ENCODE assay signal across 10 cellular contexts in the genomic region with DNA sequence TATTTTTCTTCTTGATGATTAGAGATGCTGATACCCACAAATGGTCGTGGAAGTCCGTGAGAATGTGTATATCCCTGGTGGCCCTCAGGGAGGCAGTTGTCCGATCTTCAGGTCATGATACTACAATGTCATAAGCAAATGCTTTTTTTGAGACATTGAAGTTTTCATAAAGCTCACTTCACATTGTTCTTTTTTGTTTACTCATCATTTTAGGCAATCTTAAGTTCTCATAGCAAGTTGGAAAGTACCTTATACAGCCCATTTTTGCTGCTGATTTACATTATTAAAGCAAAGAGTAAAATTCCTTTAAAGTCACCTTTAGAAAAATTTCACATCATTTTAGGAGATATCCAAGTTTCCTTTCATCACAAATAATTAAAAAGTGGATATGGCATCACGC.
"Had no signal": no experiment of that assay in that cellular context is flagged by ENCODE, and none has a peak within 500 bp of the region (broad histone marks: within the 10 kb centered on the region; RNA-seq: fewer than 3 reads in every experiment).

No MANE protein-coding gene starts in this region.

- H2AFZ ChIP-seq: GM23248 had no signal

- ATAC-seq: HCT116 had no signal

- H3K4me2 ChIP-seq: KMS-11 had no signal

- DNase-seq: GM23248, GOT3, H7, HFFc6, Karpas-422, KBM-7 had no signal

- H3K36me3 ChIP-seq: HAP-1 had no signal

- H3K27ac ChIP-seq: GM23248, HL-60, KMS-11 had no signal

- H3K9ac ChIP-seq: GM23248, KMS-11 had no signal

- H3K9me3 ChIP-seq: HAP-1 had no signal

- H3K4me3 ChIP-seq: GM23248, HAP-1 had no signal

- H3K4me1 ChIP-seq: HAP-1 had no signal
